ENCODE assay signal across 14 cellular contexts in the genomic region with DNA sequence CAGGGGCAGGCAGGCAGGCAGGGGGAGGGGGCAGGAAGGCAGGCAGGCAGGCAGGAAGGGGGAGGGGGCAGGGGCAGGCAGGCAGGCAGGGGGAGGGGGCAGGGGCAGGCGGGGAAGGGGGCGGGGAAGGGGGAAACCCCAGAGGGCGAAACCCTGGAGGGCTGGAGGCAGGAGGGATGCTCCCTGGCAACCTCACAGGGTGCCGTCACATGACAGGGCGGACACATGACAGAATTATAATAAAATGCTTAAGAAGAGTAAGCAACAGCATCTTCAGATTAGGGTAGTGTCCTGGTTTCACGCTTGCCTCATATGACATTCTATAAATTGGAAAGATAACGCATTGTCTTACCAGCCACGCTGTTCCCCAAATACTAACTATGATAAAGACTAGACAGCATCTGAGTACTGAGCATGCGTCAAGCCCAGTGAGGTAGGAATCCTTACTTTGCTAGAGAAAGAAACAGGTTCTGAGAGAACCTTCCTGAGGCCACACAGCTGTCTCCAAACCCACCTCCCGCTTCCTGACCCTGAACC.
DNase-seq lines count a peak whose midpoint lies in the region; ATAC-seq and TF ChIP-seq lines count a peak whose summit lies in the region.
"Had no signal": no experiment of that assay in that cellular context is flagged by ENCODE, and none has a peak within 500 bp of the region (broad histone marks: within the 10 kb centered on the region; RNA-seq: fewer than 3 reads in every experiment).

No MANE protein-coding gene starts in this region.

- H3K27me3 ChIP-seq in foreskin keratinocyte: no peaks in the 10 kb centered on the region
- H3K27me3 ChIP-seq: neural progenitor cell, transverse colon had no signal

- TF ChIP-seq CTCF in foreskin keratinocyte (conservative IDR thresholded peaks at IDR 0.05): no peak

- H3K27ac ChIP-seq in SK-N-MC (peak overlapping the region; percentile 46; the same call in 1 of the 2 replicates), foreskin keratinocyte (no peak overlapping the region)
- H3K27ac ChIP-seq: neural progenitor cell, transverse colon had no signal

- DNase-seq in NCI-H2171 treated with DMSO at 0.1 percent for 48 hours (lab: John Stamatoyannopoulos, UW): peak; percentile 17
- no peak for DNase-seq in NCI-H2171 (lab: John Stamatoyannopoulos, UW)
- DNase-seq in ELR (ENCODE audit: low read depth): peak; percentile 19
- DNase-seq in SK-N-MC (ENCODE audit: low read depth, low spot score): peak; percentile 65
- peak in 1 of 2 donors; percentile 6 for DNase-seq in foreskin keratinocyte
- DNase-seq in AG20443 (ENCODE audit: low spot score): no peak
- no peak for DNase-seq in COR-L47 (lab: John Stamatoyannopoulos, UW)
- DNase-seq: ACHN, activated gamma-delta T cell treated with Interleukin-2 at 50 U/mL for 16 hours, left cardiac atrium, NCI-H1436, transverse colon had no signal

- no peaks in the 10 kb centered on the region for H3K9me3 ChIP-seq in SK-N-MC (ENCODE audit: low read depth, low read length)
- H3K9me3 ChIP-seq: transverse colon had no signal

- H3K4me1 ChIP-seq in foreskin keratinocyte: no peaks in the 10 kb centered on the region

- no peak overlapping the region for H3K4me3 ChIP-seq in SK-N-MC
- H3K4me3 ChIP-seq: neural progenitor cell, transverse colon had no signal

- H3K9ac ChIP-seq in SK-N-MC (ENCODE audit: insufficient read length): no peak overlapping the region
- H3K9ac ChIP-seq: neural progenitor cell had no signal

- peak; percentile 45 for ATAC-seq in foreskin keratinocyte
- no peak for ATAC-seq in HG03095 (IDR thresholded peaks at IDR 0.05; ENCODE audit: unreplicated experiment)
- ATAC-seq: left cardiac atrium had no signal

- no peaks in the 10 kb centered on the region for H3K36me3 ChIP-seq in SK-N-MC (ENCODE audit: insufficient read depth, low read length)
- H3K36me3 ChIP-seq: neural progenitor cell, transverse colon had no signal

Comparison
In these comparisons a context has a peak if more than half of its experiments do, and no peak if none do; other contexts are left out.
1. DNase-seq: peak in NCI-H2171 treated with DMSO at 0.1 percent for 48 hours (single experiment), ELR (single experiment) and SK-N-MC (single experiment); none in NCI-H2171 (single experiment), AG20443 (single experiment) and COR-L47 (single experiment).